ENCODE assay signal across 2 cellular contexts in the genomic region with DNA sequence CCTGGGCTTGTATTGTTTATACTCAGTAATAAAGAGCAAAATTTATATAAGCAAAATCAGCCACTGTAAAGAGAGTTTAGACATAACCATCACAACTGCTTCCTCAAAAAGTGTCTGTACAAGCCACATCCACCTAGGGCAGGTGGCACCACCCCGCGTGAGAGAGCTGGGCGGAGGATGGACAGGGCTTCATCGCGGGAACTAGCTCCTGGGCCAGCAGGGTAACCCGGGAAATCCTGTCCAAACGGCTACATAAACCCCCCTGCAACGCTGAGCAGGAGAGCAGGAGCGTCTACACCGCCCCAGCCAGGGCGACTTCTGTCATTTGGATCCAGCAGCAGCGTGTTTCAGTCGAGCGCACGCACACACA.
TF ChIP-seq lines count a peak whose summit lies in the region.

No MANE protein-coding gene starts in this region.

TF ChIP-seq in GM23338, 12 proteins besides CTCF, POLR2A, EP300 and RAD21 (continues in another document):
- no peak for TF ChIP-seq ZNF114 (CRISPR knock-in tag; IDR thresholded peaks at IDR 0.05)
- no peak for TF ChIP-seq POLR2AphosphoS5 (IDR thresholded peaks at IDR 0.05; ENCODE audit: low read depth)
- no peak for TF ChIP-seq JUNB (IDR thresholded peaks at IDR 0.05; ENCODE audit: unreplicated experiment)
- TF ChIP-seq, protein P1, sequence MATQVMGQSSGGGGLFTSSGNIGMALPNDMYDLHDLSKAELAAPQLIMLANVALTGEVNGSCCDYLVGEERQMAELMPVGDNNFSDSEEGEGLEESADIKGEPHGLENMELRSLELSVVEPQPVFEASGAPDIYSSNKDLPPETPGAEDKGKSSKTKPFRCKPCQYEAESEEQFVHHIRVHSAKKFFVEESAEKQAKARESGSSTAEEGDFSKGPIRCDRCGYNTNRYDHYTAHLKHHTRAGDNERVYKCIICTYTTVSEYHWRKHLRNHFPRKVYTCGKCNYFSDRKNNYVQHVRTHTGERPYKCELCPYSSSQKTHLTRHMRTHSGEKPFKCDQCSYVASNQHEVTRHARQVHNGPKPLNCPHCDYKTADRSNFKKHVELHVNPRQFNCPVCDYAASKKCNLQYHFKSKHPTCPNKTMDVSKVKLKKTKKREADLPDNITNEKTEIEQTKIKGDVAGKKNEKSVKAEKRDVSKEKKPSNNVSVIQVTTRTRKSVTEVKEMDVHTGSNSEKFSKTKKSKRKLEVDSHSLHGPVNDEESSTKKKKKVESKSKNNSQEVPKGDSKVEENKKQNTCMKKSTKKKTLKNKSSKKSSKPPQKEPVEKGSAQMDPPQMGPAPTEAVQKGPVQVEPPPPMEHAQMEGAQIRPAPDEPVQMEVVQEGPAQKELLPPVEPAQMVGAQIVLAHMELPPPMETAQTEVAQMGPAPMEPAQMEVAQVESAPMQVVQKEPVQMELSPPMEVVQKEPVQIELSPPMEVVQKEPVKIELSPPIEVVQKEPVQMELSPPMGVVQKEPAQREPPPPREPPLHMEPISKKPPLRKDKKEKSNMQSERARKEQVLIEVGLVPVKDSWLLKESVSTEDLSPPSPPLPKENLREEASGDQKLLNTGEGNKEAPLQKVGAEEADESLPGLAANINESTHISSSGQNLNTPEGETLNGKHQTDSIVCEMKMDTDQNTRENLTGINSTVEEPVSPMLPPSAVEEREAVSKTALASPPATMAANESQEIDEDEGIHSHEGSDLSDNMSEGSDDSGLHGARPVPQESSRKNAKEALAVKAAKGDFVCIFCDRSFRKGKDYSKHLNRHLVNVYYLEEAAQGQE (IDR thresholded peaks at IDR 0.05; ENCODE audit: unreplicated experiment): no peak
- TF ChIP-seq, protein P2, sequence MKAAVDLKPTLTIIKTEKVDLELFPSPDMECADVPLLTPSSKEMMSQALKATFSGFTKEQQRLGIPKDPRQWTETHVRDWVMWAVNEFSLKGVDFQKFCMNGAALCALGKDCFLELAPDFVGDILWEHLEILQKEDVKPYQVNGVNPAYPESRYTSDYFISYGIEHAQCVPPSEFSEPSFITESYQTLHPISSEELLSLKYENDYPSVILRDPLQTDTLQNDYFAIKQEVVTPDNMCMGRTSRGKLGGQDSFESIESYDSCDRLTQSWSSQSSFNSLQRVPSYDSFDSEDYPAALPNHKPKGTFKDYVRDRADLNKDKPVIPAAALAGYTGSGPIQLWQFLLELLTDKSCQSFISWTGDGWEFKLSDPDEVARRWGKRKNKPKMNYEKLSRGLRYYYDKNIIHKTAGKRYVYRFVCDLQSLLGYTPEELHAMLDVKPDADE (IDR thresholded peaks at IDR 0.05): no peak
- no peak for TF ChIP-seq EZH2phosphoT487 (IDR thresholded peaks at IDR 0.05; ENCODE audit: unreplicated experiment)
- no peak for TF ChIP-seq NANOG (IDR thresholded peaks at IDR 0.05; ENCODE audit: borderline replicate concordance)
- TF ChIP-seq, protein P3, sequence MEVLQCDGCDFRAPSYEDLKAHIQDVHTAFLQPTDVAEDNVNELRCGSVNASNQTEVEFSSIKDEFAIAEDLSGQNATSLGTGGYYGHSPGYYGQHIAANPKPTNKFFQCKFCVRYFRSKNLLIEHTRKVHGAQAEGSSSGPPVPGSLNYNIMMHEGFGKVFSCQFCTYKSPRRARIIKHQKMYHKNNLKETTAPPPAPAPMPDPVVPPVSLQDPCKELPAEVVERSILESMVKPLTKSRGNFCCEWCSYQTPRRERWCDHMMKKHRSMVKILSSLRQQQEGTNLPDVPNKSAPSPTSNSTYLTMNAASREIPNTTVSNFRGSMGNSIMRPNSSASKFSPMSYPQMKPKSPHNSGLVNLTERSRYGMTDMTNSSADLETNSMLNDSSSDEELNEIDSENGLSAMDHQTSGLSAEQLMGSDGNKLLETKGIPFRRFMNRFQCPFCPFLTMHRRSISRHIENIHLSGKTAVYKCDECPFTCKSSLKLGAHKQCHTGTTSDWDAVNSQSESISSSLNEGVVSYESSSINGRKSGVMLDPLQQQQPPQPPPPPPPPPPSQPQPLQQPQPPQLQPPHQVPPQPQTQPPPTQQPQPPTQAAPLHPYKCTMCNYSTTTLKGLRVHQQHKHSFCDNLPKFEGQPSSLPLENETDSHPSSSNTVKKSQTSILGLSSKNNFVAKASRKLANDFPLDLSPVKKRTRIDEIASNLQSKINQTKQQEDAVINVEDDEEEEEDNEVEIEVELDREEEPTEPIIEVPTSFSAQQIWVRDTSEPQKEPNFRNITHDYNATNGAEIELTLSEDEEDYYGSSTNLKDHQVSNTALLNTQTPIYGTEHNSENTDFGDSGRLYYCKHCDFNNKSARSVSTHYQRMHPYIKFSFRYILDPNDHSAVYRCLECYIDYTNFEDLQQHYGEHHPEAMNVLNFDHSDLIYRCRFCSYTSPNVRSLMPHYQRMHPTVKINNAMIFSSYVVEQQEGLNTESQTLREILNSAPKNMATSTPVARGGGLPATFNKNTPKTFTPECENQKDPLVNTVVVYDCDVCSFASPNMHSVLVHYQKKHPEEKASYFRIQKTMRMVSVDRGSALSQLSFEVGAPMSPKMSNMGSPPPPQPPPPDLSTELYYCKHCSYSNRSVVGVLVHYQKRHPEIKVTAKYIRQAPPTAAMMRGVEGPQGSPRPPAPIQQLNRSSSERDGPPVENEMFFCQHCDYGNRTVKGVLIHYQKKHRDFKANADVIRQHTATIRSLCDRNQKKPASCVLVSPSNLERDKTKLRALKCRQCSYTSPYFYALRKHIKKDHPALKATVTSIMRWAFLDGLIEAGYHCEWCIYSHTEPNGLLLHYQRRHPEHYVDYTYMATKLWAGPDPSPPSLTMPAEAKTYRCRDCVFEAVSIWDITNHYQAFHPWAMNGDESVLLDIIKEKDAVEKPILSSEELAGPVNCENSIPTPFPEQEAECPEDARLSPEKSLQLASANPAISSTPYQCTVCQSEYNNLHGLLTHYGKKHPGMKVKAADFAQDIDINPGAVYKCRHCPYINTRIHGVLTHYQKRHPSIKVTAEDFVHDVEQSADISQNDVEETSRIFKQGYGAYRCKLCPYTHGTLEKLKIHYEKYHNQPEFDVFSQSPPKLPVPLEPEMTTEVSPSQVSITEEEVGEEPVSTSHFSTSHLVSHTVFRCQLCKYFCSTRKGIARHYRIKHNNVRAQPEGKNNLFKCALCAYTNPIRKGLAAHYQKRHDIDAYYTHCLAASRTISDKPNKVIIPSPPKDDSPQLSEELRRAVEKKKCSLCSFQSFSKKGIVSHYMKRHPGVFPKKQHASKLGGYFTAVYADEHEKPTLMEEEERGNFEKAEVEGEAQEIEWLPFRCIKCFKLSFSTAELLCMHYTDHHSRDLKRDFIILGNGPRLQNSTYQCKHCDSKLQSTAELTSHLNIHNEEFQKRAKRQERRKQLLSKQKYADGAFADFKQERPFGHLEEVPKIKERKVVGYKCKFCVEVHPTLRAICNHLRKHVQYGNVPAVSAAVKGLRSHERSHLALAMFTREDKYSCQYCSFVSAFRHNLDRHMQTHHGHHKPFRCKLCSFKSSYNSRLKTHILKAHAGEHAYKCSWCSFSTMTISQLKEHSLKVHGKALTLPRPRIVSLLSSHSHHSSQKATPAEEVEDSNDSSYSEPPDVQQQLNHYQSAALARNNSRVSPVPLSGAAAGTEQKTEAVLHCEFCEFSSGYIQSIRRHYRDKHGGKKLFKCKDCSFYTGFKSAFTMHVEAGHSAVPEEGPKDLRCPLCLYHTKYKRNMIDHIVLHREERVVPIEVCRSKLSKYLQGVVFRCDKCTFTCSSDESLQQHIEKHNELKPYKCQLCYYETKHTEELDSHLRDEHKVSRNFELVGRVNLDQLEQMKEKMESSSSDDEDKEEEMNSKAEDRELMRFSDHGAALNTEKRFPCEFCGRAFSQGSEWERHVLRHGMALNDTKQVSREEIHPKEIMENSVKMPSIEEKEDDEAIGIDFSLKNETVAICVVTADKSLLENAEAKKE (CRISPR knock-in tag; IDR thresholded peaks at IDR 0.05): no peak
- TF ChIP-seq ZNF331 (CRISPR knock-in tag; IDR thresholded peaks at IDR 0.05; ENCODE audit: low read depth): no peak
- TF ChIP-seq STAT1 (IDR thresholded peaks at IDR 0.05; ENCODE audit: unreplicated experiment): no peak

TF ChIP-seq in SK-N-SH, 30 proteins besides CTCF, POLR2A, EP300 and RAD21:
- TF ChIP-seq, protein P4, sequence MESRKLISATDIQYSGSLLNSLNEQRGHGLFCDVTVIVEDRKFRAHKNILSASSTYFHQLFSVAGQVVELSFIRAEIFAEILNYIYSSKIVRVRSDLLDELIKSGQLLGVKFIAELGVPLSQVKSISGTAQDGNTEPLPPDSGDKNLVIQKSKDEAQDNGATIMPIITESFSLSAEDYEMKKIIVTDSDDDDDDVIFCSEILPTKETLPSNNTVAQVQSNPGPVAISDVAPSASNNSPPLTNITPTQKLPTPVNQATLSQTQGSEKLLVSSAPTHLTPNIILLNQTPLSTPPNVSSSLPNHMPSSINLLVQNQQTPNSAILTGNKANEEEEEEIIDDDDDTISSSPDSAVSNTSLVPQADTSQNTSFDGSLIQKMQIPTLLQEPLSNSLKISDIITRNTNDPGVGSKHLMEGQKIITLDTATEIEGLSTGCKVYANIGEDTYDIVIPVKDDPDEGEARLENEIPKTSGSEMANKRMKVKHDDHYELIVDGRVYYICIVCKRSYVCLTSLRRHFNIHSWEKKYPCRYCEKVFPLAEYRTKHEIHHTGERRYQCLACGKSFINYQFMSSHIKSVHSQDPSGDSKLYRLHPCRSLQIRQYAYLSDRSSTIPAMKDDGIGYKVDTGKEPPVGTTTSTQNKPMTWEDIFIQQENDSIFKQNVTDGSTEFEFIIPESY (IDR thresholded peaks at IDR 0.05; ENCODE audit: borderline replicate concordance, low read depth): no peak
- TF ChIP-seq SMC3 (IDR thresholded peaks at IDR 0.05; ENCODE audit: low read depth, low read length): no peak
- no peak for TF ChIP-seq GABPA (IDR thresholded peaks at IDR 0.05; ENCODE audit: low read depth)
- TF ChIP-seq FOXM1 (IDR thresholded peaks at IDR 0.05; ENCODE audit: low read depth): no peak
- TF ChIP-seq, protein P5, sequence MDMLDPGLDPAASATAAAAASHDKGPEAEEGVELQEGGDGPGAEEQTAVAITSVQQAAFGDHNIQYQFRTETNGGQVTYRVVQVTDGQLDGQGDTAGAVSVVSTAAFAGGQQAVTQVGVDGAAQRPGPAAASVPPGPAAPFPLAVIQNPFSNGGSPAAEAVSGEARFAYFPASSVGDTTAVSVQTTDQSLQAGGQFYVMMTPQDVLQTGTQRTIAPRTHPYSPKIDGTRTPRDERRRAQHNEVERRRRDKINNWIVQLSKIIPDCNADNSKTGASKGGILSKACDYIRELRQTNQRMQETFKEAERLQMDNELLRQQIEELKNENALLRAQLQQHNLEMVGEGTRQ (IDR thresholded peaks at IDR 0.05; ENCODE audit: borderline replicate concordance, low read depth, low read length): no peak
- no peak for TF ChIP-seq TEAD4 (IDR thresholded peaks at IDR 0.05; ENCODE audit: borderline replicate concordance, insufficient read depth)
- TF ChIP-seq, protein P6, sequence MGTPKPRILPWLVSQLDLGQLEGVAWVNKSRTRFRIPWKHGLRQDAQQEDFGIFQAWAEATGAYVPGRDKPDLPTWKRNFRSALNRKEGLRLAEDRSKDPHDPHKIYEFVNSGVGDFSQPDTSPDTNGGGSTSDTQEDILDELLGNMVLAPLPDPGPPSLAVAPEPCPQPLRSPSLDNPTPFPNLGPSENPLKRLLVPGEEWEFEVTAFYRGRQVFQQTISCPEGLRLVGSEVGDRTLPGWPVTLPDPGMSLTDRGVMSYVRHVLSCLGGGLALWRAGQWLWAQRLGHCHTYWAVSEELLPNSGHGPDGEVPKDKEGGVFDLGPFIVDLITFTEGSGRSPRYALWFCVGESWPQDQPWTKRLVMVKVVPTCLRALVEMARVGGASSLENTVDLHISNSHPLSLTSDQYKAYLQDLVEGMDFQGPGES (IDR thresholded peaks at IDR 0.05; ENCODE audit: low read depth, low read length): no peak
- TF ChIP-seq YY1 (IDR thresholded peaks at IDR 0.05; ENCODE audit: low read depth): no peak
- TF ChIP-seq MXI1 (IDR thresholded peaks at IDR 0.05; ENCODE audit: low read depth, low read length): no peak
